In genomic region chr12:101823891-101824290, GRCh38 we compare ENCODE assay signal across 8 cellular contexts. TPM values are rescaled to one million over a fixed set of nuclear protein-coding genes. Genes with fewer than 3 reads are reported as not detected.
DNase-seq lines count a peak whose midpoint lies in the region; ATAC-seq lines count a peak whose summit lies in the region.

No MANE protein-coding gene starts in this region.

- H3K4me1 Mint-ChIP-seq in T-helper 17 cell, result peaks cover 28% of the 10 kb centered on the region

- no peaks in the 10 kb centered on the region for H3K36me3 Mint-ChIP-seq in T-helper 17 cell (ENCODE audit: low read depth)

- no peak overlapping the region for H3K4me3 Mint-ChIP-seq in T-helper 17 cell

- no peaks in the 10 kb centered on the region for H3K9me3 ChIP-seq in T-helper 17 cell (ENCODE audit: control insufficient read depth, low read length, poor library complexity, severe bottlenecking)

- H3K27ac ChIP-seq in angular gyrus (ENCODE audit: low read depth, low read length), result peak overlapping the region; percentile 55

- ATAC-seq in GM21515 (IDR thresholded peaks at IDR 0.05; ENCODE audit: unreplicated experiment), result peak; percentile 53
- ATAC-seq in T-helper 17 cell, result peak; percentile 99

- H3K27ac Mint-ChIP-seq in T-helper 17 cell, result peak overlapping the region; percentile 32

- no peaks in the 10 kb centered on the region for H3K27me3 Mint-ChIP-seq in T-helper 17 cell

- DNase-seq in ELR (ENCODE audit: low read depth) (peak; percentile 45), HUDEP-2 (lab: John Stamatoyannopoulos, UW; ENCODE audit: unreplicated experiment in 76 of 76) (peak in 74 of 76 experiments; percentile 46 to 97 (median 87)), T-helper 17 cell (peak; percentile 16 to 38 (median 38)), iPS DF 4.7 (ENCODE audit: extremely low read depth, low spot score) (peak; percentile 56), T1000 (lab: John Stamatoyannopoulos, UW) (no peak)
- DNase-seq in stimulated activated CD4-positive, alpha-beta T cell treated with anti-CD3 and anti-CD28 coated beads, Interleukin-1b, Interleukin-23, amount 100 ng/mL, for 48 hours, result peak; percentile 74

RNA-seq across cellular contexts. Expression of gene GNPTAB, which starts 6.9 kb away (rescaled TPM):
- total RNA-seq in T-helper 17 cell, result 10 to 100 TPM; 38.1 to 41.2 TPM

RNA-seq across cellular contexts. Expression of gene DRAM1, which starts 53.5 kb away (rescaled TPM):
- 1 to 10 TPM; 1.8 to 3.1 TPM for total RNA-seq in T-helper 17 cell
